In genomic region chr6:131132360-131132759, GRCh38 we compare ENCODE assay signal across 28 cellular contexts.
"Had no signal": no experiment of that assay in that cellular context is flagged by ENCODE, and none has a peak within 500 bp of the region (broad histone marks: within the 10 kb centered on the region; RNA-seq: fewer than 3 reads in every experiment).

No MANE protein-coding gene starts in this region.

- H3K9me3 Mint-ChIP-seq: activated CD4-positive, alpha-beta memory T cell treated with anti-CD3 and anti-CD28 coated beads for 36 hours; activated naive CD4-positive, alpha-beta T cell treated with anti-CD3 and anti-CD28 coated beads for 36 hours; activated naive CD4-positive, alpha-beta T cell treated with anti-CD3 and anti-CD28 coated beads, Interleukin-2, amount 50 U/mL, for 72 hours; activated T-cell treated with anti-CD3 and anti-CD28 coated beads, Interleukin-2, amount 50 U/mL, for 4 hours; activated T-helper 1 cell treated with anti-CD3 and anti-CD28 coated beads, Interleukin-12 subunit alpha, Interleukin-12 subunit beta, Interleukin-2, Interleukin-4 antibody, amounts not matched to agents 30 ng/mL and 10 ng/mL and 1 ng/mL, durations not matched to agents 14 hours and 24 hours and 36 hours; T-helper 1 cell treated with Interleukin-12 subunit alpha and Interleukin-12 subunit beta and Interleukin-4 antibody, amounts not matched to agents 30 μg/mL and 1 μg/mL, for 36 hours; T-helper 2 cell treated with Interferon-gamma antibody and Interleukin-4, amounts not matched to agents 5 μg/mL and 100 μg/mL, for 36 hours had no signal

- H3K27ac Mint-ChIP-seq: activated CD4-positive, alpha-beta memory T cell treated with anti-CD3 and anti-CD28 coated beads for 36 hours; activated naive CD4-positive, alpha-beta T cell treated with anti-CD3 and anti-CD28 coated beads for 36 hours; activated naive CD4-positive, alpha-beta T cell treated with anti-CD3 and anti-CD28 coated beads, Interleukin-2, amount 50 U/mL, for 72 hours; activated T-helper 1 cell treated with anti-CD3 and anti-CD28 coated beads, Interleukin-12 subunit alpha, Interleukin-12 subunit beta, Interleukin-2, Interleukin-4 antibody, amounts not matched to agents 30 ng/mL and 10 ng/mL and 1 ng/mL, durations not matched to agents 14 hours and 24 hours and 36 hours; T-helper 1 cell treated with Interleukin-12 subunit alpha and Interleukin-12 subunit beta and Interleukin-4 antibody, amounts not matched to agents 30 μg/mL and 1 μg/mL, for 36 hours; T-helper 2 cell treated with Interferon-gamma antibody and Interleukin-4, amounts not matched to agents 5 μg/mL and 100 μg/mL, for 36 hours had no signal

- ATAC-seq: activated naive CD4-positive, alpha-beta T cell treated with anti-CD3 and anti-CD28 coated beads, Interleukin-2, amount 50 U/mL, for 72 hours; activated T-cell treated with anti-CD3 and anti-CD28 coated beads, Interleukin-2, amount 50 U/mL, for 4 hours; body of pancreas; Panc1 had no signal

- H3K4me3 Mint-ChIP-seq: activated CD4-positive, alpha-beta memory T cell treated with anti-CD3 and anti-CD28 coated beads for 36 hours; activated naive CD4-positive, alpha-beta T cell treated with anti-CD3 and anti-CD28 coated beads for 36 hours; activated T-cell treated with anti-CD3 and anti-CD28 coated beads, Interleukin-2, amount 50 U/mL, for 4 hours; activated T-helper 1 cell treated with anti-CD3 and anti-CD28 coated beads, Interleukin-12 subunit alpha, Interleukin-12 subunit beta, Interleukin-2, Interleukin-4 antibody, amounts not matched to agents 30 ng/mL and 10 ng/mL and 1 ng/mL, durations not matched to agents 14 hours and 24 hours and 36 hours; T-helper 1 cell treated with Interleukin-12 subunit alpha and Interleukin-12 subunit beta and Interleukin-4 antibody, amounts not matched to agents 30 μg/mL and 1 μg/mL, for 36 hours; T-helper 2 cell treated with Interferon-gamma antibody and Interleukin-4, amounts not matched to agents 5 μg/mL and 100 μg/mL, for 36 hours had no signal

- H3K36me3 ChIP-seq: adrenal gland, breast epithelium had no signal

- H3K4me2 ChIP-seq: SK-N-SH had no signal

- H3K27ac ChIP-seq: adrenal gland, body of pancreas, breast epithelium, SJSA1 had no signal

- H3K27me3 ChIP-seq: adrenal gland, body of pancreas, breast epithelium, SJSA1 had no signal

- FAIRE-seq: astrocyte, TTC549 had no signal

- DNase-seq: activated CD4-positive, alpha-beta memory T cell treated with anti-CD3 and anti-CD28 coated beads for 36 hours; activated CD4-positive, alpha-beta T cell treated with anti-CD3 and anti-CD28 coated beads, Interleukin-2, amount 50 U/mL, for 1 hour; activated CD8-positive, alpha-beta memory T cell treated with anti-CD3 and anti-CD28 coated beads, Interleukin-2, amount 50 U/mL, for 4 hours; activated gamma-delta T cell treated with Interleukin-2 at 50 U/mL for 16 hours; activated naive CD4-positive, alpha-beta T cell treated with anti-CD3 and anti-CD28 coated beads for 36 hours; activated T-cell treated with anti-CD3 and anti-CD28 coated beads for 4 hours; activated T-cell treated with anti-CD3 and anti-CD28 coated beads, Interleukin-2, amount 50 U/mL, for 4 hours; adrenal gland; body of pancreas; Karpas-422; NCI-H1105; NCI-H1417 treated with DMSO at 0.1 percent for 48 hours; NCI-H187 treated with DMSO at 0.1 percent for 48 hours; NCI-H2081 treated with DMSO at 0.1 percent for 48 hours; NCI-H2171; NCI-H510A; NCI-H526; SHP77; SK-N-SH had no signal

- H3K36me3 Mint-ChIP-seq: activated CD4-positive, alpha-beta memory T cell treated with anti-CD3 and anti-CD28 coated beads for 36 hours had no signal

- H3K4me3 ChIP-seq: adrenal gland, body of pancreas, breast epithelium, SJSA1 had no signal

- H3K9me3 ChIP-seq: adrenal gland, body of pancreas, breast epithelium, SK-N-SH had no signal

- H3K9ac ChIP-seq: SK-N-SH had no signal
